In the genomic region with DNA sequence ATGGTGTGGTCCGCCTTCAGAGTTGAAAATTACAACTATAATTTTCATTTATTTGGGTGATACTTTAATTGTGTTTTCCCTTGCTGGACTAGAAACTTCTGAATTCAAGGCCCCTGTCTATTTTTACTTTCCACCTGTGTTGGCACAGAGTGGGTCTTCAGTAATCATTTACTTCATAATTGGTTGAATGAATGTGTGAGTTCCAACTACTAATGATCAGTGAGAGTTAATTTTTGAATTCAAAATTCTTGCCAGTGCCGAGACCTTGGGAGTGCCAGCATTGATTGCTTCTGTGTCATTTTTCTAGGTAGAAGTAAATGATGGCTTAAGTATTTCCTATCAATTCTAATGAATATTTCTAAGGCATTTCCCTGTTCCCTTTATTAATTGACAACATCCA, we compare ENCODE assay signal across 19 cellular contexts.
A peak's percentile ranks its signal among the peaks of the same experiment; 100 is the strongest.
DNase-seq lines count a peak whose midpoint lies in the region; ATAC-seq and TF ChIP-seq lines count a peak whose summit lies in the region.
"Had no signal": no experiment of that assay in that cellular context is flagged by ENCODE, and none has a peak within 500 bp of the region (broad histone marks: within the 10 kb centered on the region; RNA-seq: fewer than 3 reads in every experiment).

No MANE protein-coding gene starts in this region.

- peaks cover 29% of the 10 kb centered on the region for H3K4me1 ChIP-seq in CD8-positive, alpha-beta memory T cell (ENCODE audit: insufficient read depth, low read length)
- H3K4me1 ChIP-seq in colonic mucosa: no peaks in the 10 kb centered on the region
- H3K4me1 ChIP-seq: BLaER1 had no signal

- peaks cover 5% of the 10 kb centered on the region for H3K9me3 Mint-ChIP-seq in activated CD4-positive, alpha-beta memory T cell treated with anti-CD3 and anti-CD28 coated beads for 36 hours
- H3K9me3 Mint-ChIP-seq in activated CD4-positive, alpha-beta memory T cell treated with anti-CD3 and anti-CD28 coated beads, Interleukin-2, amount 10 ng/mL, durations not matched to agents 7 days and 5 days: no peaks in the 10 kb centered on the region
- no peaks in the 10 kb centered on the region for H3K9me3 Mint-ChIP-seq in CD8-positive, alpha-beta memory T cell
- H3K9me3 Mint-ChIP-seq in activated naive CD8-positive, alpha-beta T cell treated with anti-CD3 and anti-CD28 coated beads for 36 hours: no peaks in the 10 kb centered on the region
- H3K9me3 Mint-ChIP-seq in natural killer cell treated with Interleukin-12 subunit alpha and Interleukin-12 subunit beta and Interleukin-15 and Interleukin-18, amount 100 ng/mL, for 72 hours: no peaks in the 10 kb centered on the region
- H3K9me3 Mint-ChIP-seq in T-cell: no peaks in the 10 kb centered on the region
- H3K9me3 Mint-ChIP-seq: CD4-positive, alpha-beta memory T cell had no signal

- CTCF ChIA-PET in activated CD4-positive, alpha-beta memory T cell treated with anti-CD3 and anti-CD28 coated beads for 36 hours (lab: Charles Lee): interaction anchor here (1.0 kb wide), 1 partner anchor 15 kb away, joined by 4 read pairs; no protein-coding TSS in a partner anchor
- CTCF ChIA-PET in activated CD4-positive, alpha-beta memory T cell treated with anti-CD3 and anti-CD28 coated beads, Interleukin-2, amount 10 ng/mL, durations not matched to agents 7 days and 5 days (lab: Charles Lee): no interaction called here
- CTCF ChIA-PET in CD8-positive, alpha-beta memory T cell (lab: Charles Lee): no interaction called here
- CTCF ChIA-PET in T-cell (lab: Charles Lee): interaction anchor here in 1 of 2 donors (0.7 to 1.0 kb wide), 2 partner anchors 15 to 31 kb away, joined by 3 to 4 read pairs; no protein-coding TSS in a partner anchor

- ATAC-seq in natural killer cell treated with Interleukin-12 subunit alpha and Interleukin-12 subunit beta and Interleukin-15 and Interleukin-18, amount 100 ng/mL, for 72 hours: no peak
- ATAC-seq in GM19324 (IDR thresholded peaks at IDR 0.05; ENCODE audit: low FRiP score, unreplicated experiment) (no peak), T-cell (replicated peaks in 1 of 4) (no peak)
- ATAC-seq: HCT116 had no signal

- H3K27ac Mint-ChIP-seq in activated CD4-positive, alpha-beta memory T cell treated with anti-CD3 and anti-CD28 coated beads for 36 hours: peak overlapping the region; percentile 14
- no peak overlapping the region for H3K27ac Mint-ChIP-seq in activated CD4-positive, alpha-beta memory T cell treated with anti-CD3 and anti-CD28 coated beads, Interleukin-2, amount 10 ng/mL, durations not matched to agents 7 days and 5 days
- peak overlapping the region in 6 of 8 donors; percentile 30 to 79 (median 34) for H3K27ac Mint-ChIP-seq in CD8-positive, alpha-beta memory T cell
- peak overlapping the region; percentile 59 for H3K27ac Mint-ChIP-seq in activated naive CD8-positive, alpha-beta T cell treated with anti-CD3 and anti-CD28 coated beads for 36 hours
- H3K27ac Mint-ChIP-seq in natural killer cell treated with Interleukin-12 subunit alpha and Interleukin-12 subunit beta and Interleukin-15 and Interleukin-18, amount 100 ng/mL, for 72 hours: peak overlapping the region; percentile 77 to 88
- no peak overlapping the region for H3K27ac Mint-ChIP-seq in T-cell

- TF ChIP-seq CTCF in colonic mucosa (IDR thresholded peaks at IDR 0.05): no peak

- H3K4me3 Mint-ChIP-seq in activated CD4-positive, alpha-beta memory T cell treated with anti-CD3 and anti-CD28 coated beads for 36 hours: no peak overlapping the region
- H3K4me3 Mint-ChIP-seq in activated CD4-positive, alpha-beta memory T cell treated with anti-CD3 and anti-CD28 coated beads, Interleukin-2, amount 10 ng/mL, durations not matched to agents 7 days and 5 days: no peak overlapping the region
- H3K4me3 Mint-ChIP-seq in CD8-positive, alpha-beta memory T cell: peak overlapping the region in 6 of 7 donors; percentile 0 to 66 (median 12)
- no peak overlapping the region for H3K4me3 Mint-ChIP-seq in activated naive CD8-positive, alpha-beta T cell treated with anti-CD3 and anti-CD28 coated beads for 36 hours
- peak overlapping the region; percentile 50 for H3K4me3 Mint-ChIP-seq in natural killer cell treated with Interleukin-12 subunit alpha and Interleukin-12 subunit beta and Interleukin-15 and Interleukin-18, amount 100 ng/mL, for 72 hours
- H3K4me3 Mint-ChIP-seq in T-cell: no peak overlapping the region

- H3K9me3 ChIP-seq in CD8-positive, alpha-beta memory T cell (ENCODE audit: low read length): no peaks in the 10 kb centered on the region
- H3K9me3 ChIP-seq in colonic mucosa: no peaks in the 10 kb centered on the region
- H3K9me3 ChIP-seq: BLaER1, Peyer's patch had no signal

- H3K27ac ChIP-seq in CD8-positive, alpha-beta memory T cell (ENCODE audit: low read depth, low read length): no peak overlapping the region
- H3K27ac ChIP-seq in colonic mucosa: no peak overlapping the region
- H3K27ac ChIP-seq: 22Rv1, BLaER1, KMS-11, Peyer's patch had no signal

- peaks cover 4% of the 10 kb centered on the region for H3K36me3 Mint-ChIP-seq in activated CD4-positive, alpha-beta memory T cell treated with anti-CD3 and anti-CD28 coated beads for 36 hours
- peaks cover 33% of the 10 kb centered on the region for H3K36me3 Mint-ChIP-seq in activated CD4-positive, alpha-beta memory T cell treated with anti-CD3 and anti-CD28 coated beads, Interleukin-2, amount 10 ng/mL, durations not matched to agents 7 days and 5 days (ENCODE audit: low read depth)
- H3K36me3 Mint-ChIP-seq in CD8-positive, alpha-beta memory T cell: peaks cover 0 to 25% (median 10%) of the 10 kb centered on the region in 3 donors
- peaks cover 32% of the 10 kb centered on the region for H3K36me3 Mint-ChIP-seq in activated naive CD8-positive, alpha-beta T cell treated with anti-CD3 and anti-CD28 coated beads for 36 hours
- H3K36me3 Mint-ChIP-seq in natural killer cell treated with Interleukin-12 subunit alpha and Interleukin-12 subunit beta and Interleukin-15 and Interleukin-18, amount 100 ng/mL, for 72 hours: peaks cover 5% of the 10 kb centered on the region
- H3K36me3 Mint-ChIP-seq in T-cell: peaks cover 15% of the 10 kb centered on the region

- no peaks in the 10 kb centered on the region for H3K27me3 ChIP-seq in CD8-positive, alpha-beta memory T cell (ENCODE audit: insufficient read depth, low read length, poor library complexity, severe bottlenecking)
- no peaks in the 10 kb centered on the region for H3K27me3 ChIP-seq in colonic mucosa
- H3K27me3 ChIP-seq: BLaER1, Peyer's patch had no signal

- H3K36me3 ChIP-seq in CD8-positive, alpha-beta memory T cell (ENCODE audit: insufficient read depth, low read length): no peaks in the 10 kb centered on the region
- no peaks in the 10 kb centered on the region for H3K36me3 ChIP-seq in colonic mucosa
- H3K36me3 ChIP-seq: BLaER1, Peyer's patch had no signal

- intact Hi-C loops in activated CD4-positive, alpha-beta memory T cell treated with anti-CD3 and anti-CD28 coated beads for 36 hours (cut with micrococcal nuclease): loop anchor here (2.0 kb wide), 1 partner anchor 17 kb away; no protein-coding TSS in a partner anchor
- intact Hi-C loops in colonic mucosa (cut with DNase I): no loop called here

- DNase-seq in activated CD4-positive, alpha-beta memory T cell treated with anti-CD3 and anti-CD28 coated beads for 36 hours: no peak
- DNase-seq in activated CD4-positive, alpha-beta memory T cell treated with anti-CD3 and anti-CD28 coated beads, Interleukin-2, amount 10 ng/mL, durations not matched to agents 7 days and 5 days: no peak
- no peak for DNase-seq in CD8-positive, alpha-beta memory T cell
- no peak for DNase-seq in activated naive CD8-positive, alpha-beta T cell treated with anti-CD3 and anti-CD28 coated beads for 36 hours
- no peak for DNase-seq in natural killer cell treated with Interleukin-12 subunit alpha and Interleukin-12 subunit beta and Interleukin-15 and Interleukin-18, amount 100 ng/mL, for 72 hours (ENCODE audit: low spot score)
- DNase-seq in T-cell (no peak), colonic mucosa (no peak)
- DNase-seq: CD4-positive, alpha-beta memory T cell; IMR-90; NCI-H1105 treated with DMSO at 0.1 percent for 48 hours; NCI-H2081; NCI-H2171 treated with DMSO at 0.1 percent for 48 hours; NCI-H524 treated with DMSO at 0.1 percent for 48 hours; Peyer's patch had no signal

- no peak overlapping the region for H3K9ac ChIP-seq in colonic mucosa (ENCODE audit: low read depth in 2 of 2, low read length in 2 of 2)
- H3K9ac ChIP-seq: BLaER1, KMS-11 had no signal

- H3K27me3 Mint-ChIP-seq in activated CD4-positive, alpha-beta memory T cell treated with anti-CD3 and anti-CD28 coated beads for 36 hours: no peaks in the 10 kb centered on the region
- no peaks in the 10 kb centered on the region for H3K27me3 Mint-ChIP-seq in activated CD4-positive, alpha-beta memory T cell treated with anti-CD3 and anti-CD28 coated beads, Interleukin-2, amount 10 ng/mL, durations not matched to agents 7 days and 5 days
- no peaks in the 10 kb centered on the region for H3K27me3 Mint-ChIP-seq in CD8-positive, alpha-beta memory T cell
- H3K27me3 Mint-ChIP-seq in activated naive CD8-positive, alpha-beta T cell treated with anti-CD3 and anti-CD28 coated beads for 36 hours: no peaks in the 10 kb centered on the region
- no peaks in the 10 kb centered on the region for H3K27me3 Mint-ChIP-seq in natural killer cell treated with Interleukin-12 subunit alpha and Interleukin-12 subunit beta and Interleukin-15 and Interleukin-18, amount 100 ng/mL, for 72 hours
- no peaks in the 10 kb centered on the region for H3K27me3 Mint-ChIP-seq in T-cell
- H3K27me3 Mint-ChIP-seq: CD4-positive, alpha-beta memory T cell had no signal

- peaks cover 62% of the 10 kb centered on the region for H3K4me1 Mint-ChIP-seq in activated CD4-positive, alpha-beta memory T cell treated with anti-CD3 and anti-CD28 coated beads for 36 hours (ENCODE audit: low read depth)
- peaks cover 25% of the 10 kb centered on the region for H3K4me1 Mint-ChIP-seq in activated CD4-positive, alpha-beta memory T cell treated with anti-CD3 and anti-CD28 coated beads, Interleukin-2, amount 10 ng/mL, durations not matched to agents 7 days and 5 days
- H3K4me1 Mint-ChIP-seq in CD8-positive, alpha-beta memory T cell: peaks cover 75 to 91% (median 89%) of the 10 kb centered on the region in 3 donors
- peaks cover 63% of the 10 kb centered on the region for H3K4me1 Mint-ChIP-seq in activated naive CD8-positive, alpha-beta T cell treated with anti-CD3 and anti-CD28 coated beads for 36 hours
- H3K4me1 Mint-ChIP-seq in natural killer cell treated with Interleukin-12 subunit alpha and Interleukin-12 subunit beta and Interleukin-15 and Interleukin-18, amount 100 ng/mL, for 72 hours (ENCODE audit: low read depth in 2 of 2): peaks cover 41 to 52% of the 10 kb centered on the region in 2 donors
- peaks cover 58 to 75% (median 73%) of the 10 kb centered on the region in 3 donors for H3K4me1 Mint-ChIP-seq in T-cell

- POLR2A ChIA-PET in activated CD4-positive, alpha-beta memory T cell treated with anti-CD3 and anti-CD28 coated beads for 36 hours (lab: Charles Lee): interaction anchor here (1.4 kb wide), 1 partner anchor 61 kb away, joined by 3 read pairs; no protein-coding TSS in a partner anchor
- POLR2A ChIA-PET in activated CD4-positive, alpha-beta memory T cell treated with anti-CD3 and anti-CD28 coated beads, Interleukin-2, amount 10 ng/mL, durations not matched to agents 7 days and 5 days (lab: Charles Lee): no interaction called here
- POLR2A ChIA-PET in CD8-positive, alpha-beta memory T cell (lab: Charles Lee): no interaction called here
- POLR2A ChIA-PET in T-cell (lab: Charles Lee): interaction anchor here in 1 of 2 donors (0.7 kb wide), 1 partner anchor 40 kb away, joined by 3 read pairs; no protein-coding TSS in a partner anchor

- no peak overlapping the region for H3K4me3 ChIP-seq in CD8-positive, alpha-beta memory T cell (ENCODE audit: low read length)
- no peak overlapping the region for H3K4me3 ChIP-seq in colonic mucosa
- H3K4me3 ChIP-seq: BLaER1, Peyer's patch had no signal

Comparison
In these comparisons a context has a peak if more than half of its experiments do, and no peak if none do; other contexts are left out.
1. H3K27ac Mint-ChIP-seq: peak in activated CD4-positive, alpha-beta memory T cell treated with anti-CD3 and anti-CD28 coated beads for 36 hours (single experiment), CD8-positive, alpha-beta memory T cell (6 of 8), activated naive CD8-positive, alpha-beta T cell treated with anti-CD3 and anti-CD28 coated beads for 36 hours (single experiment) and natural killer cell treated with Interleukin-12 subunit alpha and Interleukin-12 subunit beta and Interleukin-15 and Interleukin-18, amount 100 ng/mL, for 72 hours (2 of 2); none in activated CD4-positive, alpha-beta memory T cell treated with anti-CD3 and anti-CD28 coated beads, Interleukin-2, amount 10 ng/mL, durations not matched to agents 7 days and 5 days (single experiment) and T-cell (0 of 2).
2. H3K4me3 Mint-ChIP-seq: peak in CD8-positive, alpha-beta memory T cell (6 of 7) and natural killer cell treated with Interleukin-12 subunit alpha and Interleukin-12 subunit beta and Interleukin-15 and Interleukin-18, amount 100 ng/mL, for 72 hours (single experiment); none in activated CD4-positive, alpha-beta memory T cell treated with anti-CD3 and anti-CD28 coated beads for 36 hours (single experiment), activated CD4-positive, alpha-beta memory T cell treated with anti-CD3 and anti-CD28 coated beads, Interleukin-2, amount 10 ng/mL, durations not matched to agents 7 days and 5 days (single experiment), activated naive CD8-positive, alpha-beta T cell treated with anti-CD3 and anti-CD28 coated beads for 36 hours (single experiment) and T-cell (0 of 3).